ENCODE assay signal across 20 cellular contexts in the genomic region with DNA sequence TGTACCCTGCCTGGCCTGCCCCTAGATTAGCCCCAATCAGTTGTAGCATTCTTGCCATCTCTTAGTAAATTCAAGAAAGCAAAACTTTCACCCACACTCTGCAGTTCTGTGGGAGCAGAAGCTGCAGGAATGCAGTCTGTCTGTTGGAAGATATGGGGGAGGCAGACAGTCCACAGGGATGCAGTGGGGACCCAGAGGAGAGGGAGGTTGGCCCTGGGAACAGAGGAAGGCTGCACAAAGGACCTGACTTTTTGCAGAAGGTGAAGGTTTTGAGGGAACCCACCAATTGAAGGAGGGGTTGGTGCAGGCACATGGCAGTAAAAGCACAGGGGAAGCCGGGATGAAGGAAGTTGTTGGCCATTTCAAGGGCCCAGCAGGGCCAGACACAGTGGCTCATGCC. TPM values are rescaled to one million over a fixed set of nuclear protein-coding genes. Genes with fewer than 3 reads are reported as not detected.
DNase-seq lines count a peak whose midpoint lies in the region; ATAC-seq, FAIRE-seq and TF ChIP-seq lines count a peak whose summit lies in the region.
"Had no signal": no experiment of that assay in that cellular context is flagged by ENCODE, and none has a peak within 500 bp of the region (broad histone marks: within the 10 kb centered on the region; RNA-seq: fewer than 3 reads in every experiment).

No MANE protein-coding gene starts in this region.

- FAIRE-seq in urothelium cell line (lab: Jason Lieb, UNC), result peak; percentile 13
- FAIRE-seq in pancreas (lab: Jason Lieb, UNC), result no peak
- FAIRE-seq: D721Med, GM12892 had no signal

- no peak overlapping the region for H4K5ac ChIP-seq in H9 (ENCODE audit: insufficient read length, low read depth, low read length)

- no peak overlapping the region for H3T11ph ChIP-seq in H9 (ENCODE audit: low read length)

- H3K9me3 Mint-ChIP-seq in activated naive CD4-positive, alpha-beta T cell treated with anti-CD3 and anti-CD28 coated beads, Interleukin-2, amount 10 ng/mL, durations not matched to agents 7 days and 5 days, result no peaks in the 10 kb centered on the region
- peaks cover 0 to 2% of the 10 kb centered on the region in 2 experiments; a peak in 1 of 5 replicates for H3K9me3 Mint-ChIP-seq in H9
- H3K9me3 Mint-ChIP-seq in mesothelial cell of epicardium, result no peaks in the 10 kb centered on the region
- H3K9me3 Mint-ChIP-seq: CD8-positive, alpha-beta T cell had no signal

- no peak overlapping the region for H2BK15ac ChIP-seq in H9 (ENCODE audit: low read depth, low read length)

- H2BK120ac ChIP-seq in H9 (ENCODE audit: low read depth, low read length, poor library complexity, severe bottlenecking), result no peak overlapping the region

- no peak overlapping the region for H2AFZ ChIP-seq in H9 (ENCODE audit: low read length)

- H2BK20ac ChIP-seq in H9 (ENCODE audit: low read depth, low read length, poor library complexity, severe bottlenecking), result no peak overlapping the region

- H3K27ac Mint-ChIP-seq in activated naive CD4-positive, alpha-beta T cell treated with anti-CD3 and anti-CD28 coated beads, Interleukin-2, amount 10 ng/mL, durations not matched to agents 7 days and 5 days, result peak overlapping the region; percentile 69
- H3K27ac Mint-ChIP-seq in H9 (peak overlapping the region in 2 of 3 experiments; percentile 20 to 65; a peak in 3 of 7 replicates), mesothelial cell of epicardium (peak overlapping the region; percentile 26)
- H3K27ac Mint-ChIP-seq: B cell; CD8-positive, alpha-beta T cell had no signal

- no peak overlapping the region for H3K56ac ChIP-seq in H9 (ENCODE audit: insufficient read length, low read depth, low read length)

- no peaks in the 10 kb centered on the region for H4K20me1 ChIP-seq in H9 (ENCODE audit: control insufficient read depth, insufficient read depth, insufficient read length)

- H3K27ac ChIP-seq in H9 (ENCODE audit: insufficient read length, low read depth, low read length), result no peak overlapping the region
- H3K27ac ChIP-seq in pancreas, result no peak overlapping the region
- H3K27ac ChIP-seq: HL-60 had no signal

- no peak overlapping the region for H2AK5ac ChIP-seq in H9 (ENCODE audit: insufficient read length, low read length)

- H3K79me1 ChIP-seq in H9 (ENCODE audit: insufficient read depth, low read depth, low read length, poor library complexity, severe bottlenecking), result no peaks in the 10 kb centered on the region

- no peak overlapping the region for H2BK12ac ChIP-seq in H9 (ENCODE audit: insufficient read length, low read depth, low read length)

- no peak overlapping the region for H3K4me3 ChIP-seq in pancreas

- no peak overlapping the region for H3K4me2 ChIP-seq in H9 (ENCODE audit: insufficient read depth, insufficient read length, low read length)

- H3K27me3 ChIP-seq in H9 (ENCODE audit: insufficient read depth, low read length) (no peaks in the 10 kb centered on the region), pancreas (no peaks in the 10 kb centered on the region)

- CTCF ChIA-PET in activated naive CD4-positive, alpha-beta T cell treated with anti-CD3 and anti-CD28 coated beads, Interleukin-2, amount 10 ng/mL, durations not matched to agents 7 days and 5 days (lab: Charles Lee), result no interaction called here

- no peak overlapping the region for H3K14ac ChIP-seq in H9 (ENCODE audit: insufficient read depth, low read length)

- no peak overlapping the region for H4K8ac ChIP-seq in H9 (replicated peaks; ENCODE audit: insufficient read length, low read depth, low read length)

- intact Hi-C loops in pancreas (cut with DNase I), result no loop called here

- H3K36me3 Mint-ChIP-seq in activated naive CD4-positive, alpha-beta T cell treated with anti-CD3 and anti-CD28 coated beads, Interleukin-2, amount 10 ng/mL, durations not matched to agents 7 days and 5 days, result peaks cover 24% of the 10 kb centered on the region
- peaks cover 2 to 18% (median 5%) of the 10 kb centered on the region in 3 experiments; a peak in 5 of 7 replicates for H3K36me3 Mint-ChIP-seq in H9 (ENCODE audit: insufficient read depth in 1 of 3, low read depth in 3 of 3)
- H3K36me3 Mint-ChIP-seq in mesothelial cell of epicardium, result peaks cover 21% of the 10 kb centered on the region

- H3K4me1 ChIP-seq in H9 (ENCODE audit: insufficient read depth, low read length) (no peaks in the 10 kb centered on the region), pancreas (no peaks in the 10 kb centered on the region)

- H3K27me3 Mint-ChIP-seq in activated naive CD4-positive, alpha-beta T cell treated with anti-CD3 and anti-CD28 coated beads, Interleukin-2, amount 10 ng/mL, durations not matched to agents 7 days and 5 days, result no peaks in the 10 kb centered on the region
- H3K27me3 Mint-ChIP-seq in H9 (ENCODE audit: low read depth), result no peaks in the 10 kb centered on the region
- H3K27me3 Mint-ChIP-seq in mesothelial cell of epicardium (ENCODE audit: low read depth), result no peaks in the 10 kb centered on the region
- H3K27me3 Mint-ChIP-seq: B cell had no signal

- TF ChIP-seq CTCF in H9 (conservative IDR thresholded peaks at IDR 0.05) (no peak), mesothelial cell of epicardium (IDR thresholded peaks at IDR 0.05; ENCODE audit: unreplicated experiment) (no peak), pancreas (IDR thresholded peaks at IDR 0.05) (no peak)

- H3K23ac ChIP-seq in H9 (ENCODE audit: insufficient read length, low read depth, low read length), result no peak overlapping the region

- H3K4me1 Mint-ChIP-seq in activated naive CD4-positive, alpha-beta T cell treated with anti-CD3 and anti-CD28 coated beads, Interleukin-2, amount 10 ng/mL, durations not matched to agents 7 days and 5 days, result peaks cover 5% of the 10 kb centered on the region
- H3K4me1 Mint-ChIP-seq in H9 (peaks cover 5% of the 10 kb centered on the region in 2 experiments), mesothelial cell of epicardium (no peaks in the 10 kb centered on the region)
- H3K4me1 Mint-ChIP-seq: B cell had no signal

- H3K18ac ChIP-seq in H9 (ENCODE audit: insufficient read length, low read depth, low read length), result no peak overlapping the region

- WGBS in H9 (ENCODE audit: extremely low coverage, insufficient read length, low lambda C conversion rate), result no CpG with 5 or more reads among the region's 1 CpG
- 83 to 85% methylated on average over 1 of the region's 1 CpG for WGBS in pancreas, 2 donors

- H3K4ac ChIP-seq in H9 (ENCODE audit: low read depth, low read length), result no peak overlapping the region

- no peak for ATAC-seq in pancreas
- ATAC-seq in HG03175 (IDR thresholded peaks at IDR 0.05; ENCODE audit: unreplicated experiment), result no peak
- ATAC-seq: CD8-positive, alpha-beta T cell; HCT116 had no signal

- peaks cover 0 to 17% (median 0%) of the 10 kb centered on the region in 3 donors for H3K36me3 ChIP-seq in pancreas

- H3K9ac ChIP-seq in H9 (ENCODE audit: extremely low read depth, insufficient read length, low read length), result no peak overlapping the region

- no peaks in the 10 kb centered on the region for H3K79me2 ChIP-seq in H9 (ENCODE audit: insufficient read depth, low read length)

- no peak for DNase-seq in activated naive CD4-positive, alpha-beta T cell treated with anti-CD3 and anti-CD28 coated beads, Interleukin-2, amount 10 ng/mL, durations not matched to agents 7 days and 5 days
- no peak for DNase-seq in activated naive CD4-positive, alpha-beta T cell treated with Interleukin-2 at 50 U/mL for 16 hours
- DNase-seq in H9 (no peak), mesothelial cell of epicardium (ENCODE audit: low spot score in 2 of 2, unreplicated experiment in 2 of 2) (no peak), urothelium cell line (ENCODE audit: low spot score) (no peak), pancreas (no peak)
- DNase-seq: ACHN; C1 segment of cervical spinal cord; CD8-positive, alpha-beta T cell; COR-L47; DMS153; DMS79 treated with DMSO at 0.1 percent for 48 hours; EL; GDM1 had no signal

- no peaks in the 10 kb centered on the region for H3K9me3 ChIP-seq in H9 (ENCODE audit: control insufficient read depth, low read depth, low read length)
- H3K9me3 ChIP-seq in pancreas, result no peaks in the 10 kb centered on the region

- no peaks in the 10 kb centered on the region for H3K23me2 ChIP-seq in H9 (ENCODE audit: insufficient read length, low read depth, low read length, poor library complexity, severe bottlenecking)

- no peak overlapping the region for H2BK5ac ChIP-seq in H9 (ENCODE audit: insufficient read length, low read length)

- H3K4me3 Mint-ChIP-seq in activated naive CD4-positive, alpha-beta T cell treated with anti-CD3 and anti-CD28 coated beads, Interleukin-2, amount 10 ng/mL, durations not matched to agents 7 days and 5 days, result no peak overlapping the region
- H3K4me3 Mint-ChIP-seq in H9 (no peak overlapping the region), mesothelial cell of epicardium (no peak overlapping the region)
- H3K4me3 Mint-ChIP-seq: B cell; CD8-positive, alpha-beta T cell had no signal

- no peak overlapping the region for H4K91ac ChIP-seq in H9 (ENCODE audit: insufficient read length, low read depth, low read length)

RNA-seq across cellular contexts. Expression of gene SNAP29, which starts 16.5 kb away (rescaled TPM):
- total RNA-seq in H9 (2021), result 15.6 and 17.9 TPM in 2 replicates
- total RNA-seq in mesothelial cell of epicardium, result 15.0 to 18.9 TPM (median 15.1 TPM) in 3 replicates
- 10 to 100 TPM; 10.3 to 16.1 (median 12.8) TPM for total RNA-seq in pancreas
- 1 to 10 TPM; 6.6 to 8.9 TPM for polyA plus RNA-seq in pancreas

RNA-seq across cellular contexts. Expression of gene PI4KA, which starts 16.7 kb away (rescaled TPM):
- 58.5 and 65.8 TPM in 2 replicates for total RNA-seq in H9 (2021)
- 108 to 110 TPM (median 109 TPM) in 3 replicates for total RNA-seq in mesothelial cell of epicardium
- total RNA-seq in pancreas, result 10 to 100 TPM; 23.6 to 45.2 (median 31.4) TPM
- polyA plus RNA-seq in pancreas, result 10 to 100 TPM; 36.9 to 46.6 TPM

RNA-seq across cellular contexts. Expression of gene CRKL, which starts 41.9 kb away (rescaled TPM):
- total RNA-seq in H9 (2021) (105 and 106 TPM in 2 replicates), mesothelial cell of epicardium (72.3 to 78.5 TPM (median 75.1 TPM) in 3 replicates), pancreas (10 to 100 TPM; 15.8 to 29.4 (median 20.9) TPM)
- polyA plus RNA-seq in pancreas, result 10 to 100 TPM in 1 of 2 donors, 1 to 10 TPM in 1; 9.1 to 13.3 TPM
